ENCODE assay signal across 24 cellular contexts in genomic region chr16:70398177-70398743, GRCh38.
"Had no signal": no experiment of that assay in that cellular context is flagged by ENCODE, and none has a peak within 500 bp of the region (broad histone marks: within the 10 kb centered on the region; RNA-seq: fewer than 3 reads in every experiment).

No MANE protein-coding gene starts in this region.

- H3K27ac ChIP-seq: coronary artery, esophagus muscularis mucosa, foreskin keratinocyte, gastroesophageal sphincter, heart right ventricle, lower lobe of right lung, parathyroid adenoma, sigmoid colon, stomach, thyroid gland had no signal

- H3K4me3 ChIP-seq: coronary artery, esophagus muscularis mucosa, gastroesophageal sphincter, heart right ventricle, lower lobe of right lung, sigmoid colon, stomach, thyroid gland had no signal

- H3K9me3 ChIP-seq: esophagus muscularis mucosa, gastroesophageal sphincter, heart right ventricle, lower lobe of right lung, sigmoid colon, stomach, thyroid gland had no signal

- H3K9ac ChIP-seq: parathyroid adenoma had no signal

- ATAC-seq: foreskin keratinocyte; gastroesophageal sphincter; heart right ventricle; left ventricle myocardium superior; lower lobe of right lung; naive thymus-derived CD8-positive, alpha-beta T cell; stimulated activated effector memory CD8-positive, alpha-beta T cell treated with anti-CD3 and anti-CD28 coated beads, Interleukin-12 subunit alpha, Interleukin-12 subunit beta, amount 100 ng/mL, for 72 hours had no signal

- H2AFZ ChIP-seq: parathyroid adenoma had no signal

- H3K4me1 ChIP-seq: foreskin keratinocyte, gastroesophageal sphincter, lower lobe of right lung, sigmoid colon, thyroid gland had no signal

- DNase-seq: dermis blood vessel endothelial cell; effector memory CD4-positive, alpha-beta T cell; foreskin keratinocyte; heart right ventricle; hypothalamus; immature natural killer cell; islet precursor cell; left ventricle myocardium superior; lower lobe of right lung; naive thymus-derived CD8-positive, alpha-beta T cell; nephron progenitor cell; occipital lobe; sigmoid colon; stimulated activated CD4-positive, alpha-beta T cell treated with anti-CD3 and anti-CD28 coated beads, Interleukin-2, amount 100 ng/mL, for 24 hours; stimulated activated CD4-positive, alpha-beta T cell treated with anti-CD3 and anti-CD28 coated beads, Interleukin-4, amount 100 ng/mL, for 24 hours; stimulated activated naive CD4-positive, alpha-beta T cell treated with Interleukin-2 at 50 U/mL for 16 hours; stomach; thyroid gland had no signal

- FAIRE-seq: endothelial cell of umbilical vein had no signal

- H3K27me3 ChIP-seq: esophagus muscularis mucosa, foreskin keratinocyte, gastroesophageal sphincter, heart right ventricle, sigmoid colon, stomach, thyroid gland had no signal
